9 cellular contexts compared by ENCODE assay signal in genomic region chr15:74240002-74240568, GRCh38. TPM values are rescaled to one million over a fixed set of nuclear protein-coding genes. Genes with fewer than 3 reads are reported as not detected.
DNase-seq lines count a peak whose midpoint lies in the region; ATAC-seq, FAIRE-seq and TF ChIP-seq lines count a peak whose summit lies in the region.
"Had no signal": no experiment of that assay in that cellular context is flagged by ENCODE, and none has a peak within 500 bp of the region (broad histone marks: within the 10 kb centered on the region; RNA-seq: fewer than 3 reads in every experiment).

No MANE protein-coding gene starts in this region.

- no peaks in the 10 kb centered on the region for H3K9me2 ChIP-seq in GM23338 (ENCODE audit: insufficient read depth)

- H3K27ac ChIP-seq in GM23338 (ENCODE audit: low read depth) (no peak overlapping the region), right lobe of liver (no peak overlapping the region)

- H3K36me3 ChIP-seq in GM23338 (ENCODE audit: insufficient read depth) (no peaks in the 10 kb centered on the region), right lobe of liver (no peaks in the 10 kb centered on the region)

- H3K27me3 Mint-ChIP-seq in GM23338 (ENCODE audit: insufficient read depth, low read depth, poor library complexity): peaks cover 21% of the 10 kb centered on the region
- peaks cover 8% of the 10 kb centered on the region for H3K27me3 Mint-ChIP-seq in activated CD8-positive, alpha-beta T cell treated with anti-CD3 and anti-CD28 coated beads, Interleukin-2, amount 10 ng/mL, durations not matched to agents 7 days and 5 days (ENCODE audit: low read depth)
- peaks cover 21% of the 10 kb centered on the region for H3K27me3 Mint-ChIP-seq in nephron progenitor cell (ENCODE audit: low read depth, poor library complexity)

- intact Hi-C loops in right lobe of liver (cut with DNase I): no loop called here

- FAIRE-seq in GM12891 (lab: Jason Lieb, UNC): no peak

- H3K4me1 ChIP-seq in GM23338 (ENCODE audit: insufficient read depth) (peaks cover 6% of the 10 kb centered on the region), right lobe of liver (peaks cover 0 to 15% (median 2%) of the 10 kb centered on the region in 4 donors)

- no peaks in the 10 kb centered on the region for H4K20me1 ChIP-seq in GM23338 (replicated peaks; ENCODE audit: insufficient read depth)

- 2% methylated on average over 5 of the region's 5 CpGs for WGBS in right lobe of liver (ENCODE audit: insufficient coverage, low coverage, low lambda C conversion rate, missing lambda C conversion rate)

- ATAC-seq in GM23338 (peak; percentile 40), right lobe of liver (peak; percentile 83 to 93 (median 88)), HG03045 (IDR thresholded peaks at IDR 0.05; ENCODE audit: unreplicated experiment) (no peak)
- no peak for ATAC-seq in activated CD8-positive, alpha-beta T cell treated with anti-CD3 and anti-CD28 coated beads, Interleukin-2, amount 10 ng/mL, durations not matched to agents 7 days and 5 days

- no peaks in the 10 kb centered on the region for H3K36me3 Mint-ChIP-seq in GM23338 (ENCODE audit: low read depth)
- no peaks in the 10 kb centered on the region for H3K36me3 Mint-ChIP-seq in activated CD8-positive, alpha-beta T cell treated with anti-CD3 and anti-CD28 coated beads, Interleukin-2, amount 10 ng/mL, durations not matched to agents 7 days and 5 days (ENCODE audit: low read depth)
- H3K36me3 Mint-ChIP-seq in nephron progenitor cell (ENCODE audit: low read depth): no peaks in the 10 kb centered on the region

- H3K27ac Mint-ChIP-seq in GM23338 (no peak overlapping the region), nephron progenitor cell (no peak overlapping the region)
- H3K27ac Mint-ChIP-seq in activated CD8-positive, alpha-beta T cell treated with anti-CD3 and anti-CD28 coated beads, Interleukin-2, amount 10 ng/mL, durations not matched to agents 7 days and 5 days: no peak overlapping the region

- CTCF ChIA-PET in activated CD8-positive, alpha-beta T cell treated with anti-CD3 and anti-CD28 coated beads, Interleukin-2, amount 10 ng/mL, durations not matched to agents 7 days and 5 days (lab: Charles Lee): interaction anchor here (1.2 kb wide), 1 partner anchor 82 kb away, joined by 7 read pairs; no protein-coding TSS in a partner anchor

- DNase-seq in GM23338 (ENCODE audit: low spot score) (peak; percentile 47), NCI-H510A (lab: John Stamatoyannopoulos, UW) (peak; percentile 92), cerebellum (ENCODE audit: low spot score) (peak; percentile 46), right lobe of liver (peak; percentile 92 to 94 (median 94)), GM12891 (ENCODE audit: insufficient read length, low spot score) (no peak), nephron progenitor cell (no peak)
- DNase-seq in activated CD8-positive, alpha-beta T cell treated with anti-CD3 and anti-CD28 coated beads, Interleukin-2, amount 10 ng/mL, durations not matched to agents 7 days and 5 days: no peak

- TF ChIP-seq CTCF in GM23338 (conservative IDR thresholded peaks at IDR 0.05; ENCODE audit: low read depth in 2 of 2): peak; percentile 41 to 49
- peak; percentile 44 to 76 (median 60) for TF ChIP-seq CTCF in right lobe of liver (IDR thresholded peaks at IDR 0.05)
- TF ChIP-seq CTCF in nephron progenitor cell (IDR thresholded peaks at IDR 0.05): no peak

- H3K4me2 ChIP-seq in GM23338: no peak overlapping the region

- H3K9me3 ChIP-seq in right lobe of liver: no peaks in the 10 kb centered on the region

- POLR2A ChIA-PET in activated CD8-positive, alpha-beta T cell treated with anti-CD3 and anti-CD28 coated beads, Interleukin-2, amount 10 ng/mL, durations not matched to agents 7 days and 5 days (lab: Charles Lee): no interaction called here

- H3K9me3 Mint-ChIP-seq in GM23338 (no peaks in the 10 kb centered on the region; the same call in 2 of the 3 replicates), nephron progenitor cell (no peaks in the 10 kb centered on the region)
- no peaks in the 10 kb centered on the region for H3K9me3 Mint-ChIP-seq in activated CD8-positive, alpha-beta T cell treated with anti-CD3 and anti-CD28 coated beads, Interleukin-2, amount 10 ng/mL, durations not matched to agents 7 days and 5 days (ENCODE audit: insufficient read depth)

- H3K27me3 ChIP-seq in GM23338 (ENCODE audit: insufficient read depth) (peaks cover 5% of the 10 kb centered on the region; the same call in 1 of the 2 replicates), right lobe of liver (no peaks in the 10 kb centered on the region)

- no peaks in the 10 kb centered on the region for H3F3A ChIP-seq in GM23338 (replicated peaks; ENCODE audit: low read depth)

- no peak overlapping the region for H3K4me3 ChIP-seq in GM23338
- no peak overlapping the region for H3K4me3 ChIP-seq in right lobe of liver

- TF ChIP-seq POLR2A in right lobe of liver (IDR thresholded peaks at IDR 0.05) (no peak), GM12891 (IDR thresholded peaks at IDR 0.05; ENCODE audit: low read depth, low read length) (no peak)

- H3K79me2 ChIP-seq in GM23338 (replicated peaks; ENCODE audit: insufficient read depth): no peaks in the 10 kb centered on the region

- H3K4me1 Mint-ChIP-seq in GM23338 (peaks cover 37% of the 10 kb centered on the region), nephron progenitor cell (peaks cover 55% of the 10 kb centered on the region)
- H3K4me1 Mint-ChIP-seq in activated CD8-positive, alpha-beta T cell treated with anti-CD3 and anti-CD28 coated beads, Interleukin-2, amount 10 ng/mL, durations not matched to agents 7 days and 5 days (ENCODE audit: low read depth): peaks cover 5% of the 10 kb centered on the region

- no peak overlapping the region for H2AFZ ChIP-seq in GM23338

- H3K4me3 Mint-ChIP-seq in GM23338 (no peak overlapping the region), nephron progenitor cell (no peak overlapping the region)
- no peak overlapping the region for H3K4me3 Mint-ChIP-seq in activated CD8-positive, alpha-beta T cell treated with anti-CD3 and anti-CD28 coated beads, Interleukin-2, amount 10 ng/mL, durations not matched to agents 7 days and 5 days

TF ChIP-seq in GM23338, 12 proteins besides CTCF, POLR2A, EP300 and RAD21 (continues in another document):
- no peak for TF ChIP-seq ZNF331 (CRISPR knock-in tag; IDR thresholded peaks at IDR 0.05; ENCODE audit: low read depth)

TF ChIP-seq in GM12891, 5 proteins besides CTCF, POLR2A, EP300 and RAD21:
- TF ChIP-seq PAX5 (IDR thresholded peaks at IDR 0.05; ENCODE audit: insufficient read depth, low read length, severe bottlenecking) (no peak), SPI1 (IDR thresholded peaks at IDR 0.05; ENCODE audit: low read depth, low read length) (no peak), POU2F2 (IDR thresholded peaks at IDR 0.05; ENCODE audit: low read depth, low read length) (no peak), TAF1 (IDR thresholded peaks at IDR 0.05; ENCODE audit: low read depth, low read length) (no peak), POLR2AphosphoS5 (IDR thresholded peaks at IDR 0.05; ENCODE audit: low read depth, low read length) (no peak)
TF ChIP-seq in GM12891: peak in this region for 0.

RNA-seq across cellular contexts. Expression of gene CCDC33, which starts 4.0 kb away (rescaled TPM):
- 0.27 and 2.6 TPM in 2 replicates for total RNA-seq in GM23338 (2014; rRNA removed; shearing (Covaris generic))
- 2.5 and 2.8 TPM in 2 replicates for polyA plus RNA-seq in GM23338 (2016; fragmentation: Nextera tagmentation; extraction: Ambion mirVana)
- total RNA-seq in cerebellum (0.27 TPM), right lobe of liver (not detected)
- 0.36 TPM for polyA plus RNA-seq in GM12891 (2012; ENCODE audit: low read depth, missing spikeins)
- total RNA-seq in activated CD8-positive, alpha-beta T cell treated with anti-CD3 and anti-CD28 coated beads, Interleukin-2, amount 10 ng/mL, durations not matched to agents 7 days and 5 days: not detected
- total RNA-seq: T-helper 2 cell treated with Interferon-gamma antibody and Interleukin-4, amounts not matched to agents 100 ng/mL and 5 ng/mL, for 36 hours had no signal

RNA-seq across cellular contexts. Expression of gene STRA6, which starts 37.5 kb away (rescaled TPM):
- 9.9 and 14.1 TPM in 2 replicates for total RNA-seq in GM23338 (2014; rRNA removed; shearing (Covaris generic))
- polyA plus RNA-seq in GM23338 (2016; fragmentation: Nextera tagmentation; extraction: Ambion mirVana): 8.2 TPM in 2 replicates
- total RNA-seq in cerebellum (12.6 TPM), right lobe of liver (under 1 TPM in 1 of 6 experiments, not detected in 5; 0.12 TPM)
- 2.9 TPM for polyA plus RNA-seq in GM12891 (2012; ENCODE audit: low read depth, missing spikeins)
- total RNA-seq in activated CD8-positive, alpha-beta T cell treated with anti-CD3 and anti-CD28 coated beads, Interleukin-2, amount 10 ng/mL, durations not matched to agents 7 days and 5 days: not detected
- total RNA-seq: T-helper 2 cell treated with Interferon-gamma antibody and Interleukin-4, amounts not matched to agents 100 ng/mL and 5 ng/mL, for 36 hours had no signal

Comparison
In these comparisons a context has a peak if more than half of its experiments do, and no peak if none do; other contexts are left out.
1. ATAC-seq: peak in GM23338 (single experiment) and right lobe of liver (4 of 4); none in activated CD8-positive, alpha-beta T cell treated with anti-CD3 and anti-CD28 coated beads, Interleukin-2, amount 10 ng/mL, durations not matched to agents 7 days and 5 days (single experiment) and HG03045 (single experiment).
2. DNase-seq: peak in GM23338 (single experiment), NCI-H510A (single experiment), cerebellum (single experiment) and right lobe of liver (3 of 3); none in GM12891 (single experiment), activated CD8-positive, alpha-beta T cell treated with anti-CD3 and anti-CD28 coated beads, Interleukin-2, amount 10 ng/mL, durations not matched to agents 7 days and 5 days (single experiment) and nephron progenitor cell (single experiment).